ENCODE assay signal across 10 cellular contexts in genomic region chr5:172801184-172801671, GRCh38. TPM values are rescaled to one million over a fixed set of nuclear protein-coding genes. Genes with fewer than 3 reads are reported as not detected.
DNase-seq lines count a peak whose midpoint lies in the region; ATAC-seq, FAIRE-seq and TF ChIP-seq lines count a peak whose summit lies in the region.
"Had no signal": no experiment of that assay in that cellular context is flagged by ENCODE, and none has a peak within 500 bp of the region (broad histone marks: within the 10 kb centered on the region; RNA-seq: fewer than 3 reads in every experiment).

No MANE protein-coding gene starts in this region.

- H3K4me2 ChIP-seq in endothelial cell of umbilical vein (ENCODE audit: insufficient read depth, low read length) = no peak overlapping the region

- H3K79me2 ChIP-seq in endothelial cell of umbilical vein (ENCODE audit: control insufficient read depth, insufficient read depth, low read length) = no peaks in the 10 kb centered on the region

- TF ChIP-seq CTCF in endothelial cell of umbilical vein (IDR thresholded peaks at IDR 0.05; ENCODE audit: extremely low read depth in 1 of 2, insufficient read depth in 1 of 2, low read depth in 1 of 2, low read length in 2 of 2) = no peak

- no peak for ATAC-seq in HG03432 (IDR thresholded peaks at IDR 0.05; ENCODE audit: unreplicated experiment)

- H3K9me1 ChIP-seq in endothelial cell of umbilical vein (replicated peaks; ENCODE audit: control insufficient read depth, extremely low read depth, insufficient read depth, low read length) = no peaks in the 10 kb centered on the region

- H3K27me3 ChIP-seq in MG63 (no peaks in the 10 kb centered on the region), endothelial cell of umbilical vein (ENCODE audit: control insufficient read depth in 2 of 2, insufficient read depth in 2 of 2, low read length in 2 of 2) (no peaks in the 10 kb centered on the region), muscle layer of duodenum (ENCODE audit: low read depth, low read length) (no peaks in the 10 kb centered on the region)
- H3K27me3 ChIP-seq: testis had no signal

- H3K4me1 ChIP-seq in endothelial cell of umbilical vein (ENCODE audit: control insufficient read depth, extremely low read depth, insufficient read depth, low read length) = peaks cover 32% of the 10 kb centered on the region
- H3K4me1 ChIP-seq in muscle layer of duodenum (ENCODE audit: control insufficient read depth in 1 of 2, insufficient read depth in 2 of 2, low read length in 2 of 2) = peaks cover 0 to 8% of the 10 kb centered on the region in 2 donors

- DNase-seq in AG08395 (ENCODE audit: low spot score) (peak; percentile 87), MG63 (peak; percentile 83), endothelial cell of umbilical vein (ENCODE audit: low read depth, low spot score) (no peak), MV-4-11 (lab: John Stamatoyannopoulos, UW) (no peak)
- DNase-seq in activated CD4-positive, alpha-beta T cell treated with anti-CD3 and anti-CD28 coated beads, Interleukin-2, amount 10 ng/mL, durations not matched to agents 24 days and 14 days = no peak
- no peak for DNase-seq in stimulated activated CD4-positive, alpha-beta T cell treated with anti-CD3 and anti-CD28 coated beads, Interleukin-12 subunit alpha, Interleukin-12 subunit beta, amount 100 ng/mL, for 4 hours
- DNase-seq: testis had no signal

- peak; percentile 46 for FAIRE-seq in endothelial cell of umbilical vein (lab: Jason Lieb, UNC)

- no peaks in the 10 kb centered on the region for H3K9me3 Mint-ChIP-seq in activated CD4-positive, alpha-beta T cell treated with anti-CD3 and anti-CD28 coated beads, Interleukin-2, amount 10 ng/mL, durations not matched to agents 24 days and 14 days
- H3K9me3 Mint-ChIP-seq: brain had no signal

- H2AFZ ChIP-seq in endothelial cell of umbilical vein (ENCODE audit: low read depth, low read length) = no peak overlapping the region

- H3K4me1 Mint-ChIP-seq in activated CD4-positive, alpha-beta T cell treated with anti-CD3 and anti-CD28 coated beads, Interleukin-2, amount 10 ng/mL, durations not matched to agents 24 days and 14 days = peaks cover 1% of the 10 kb centered on the region
- H3K4me1 Mint-ChIP-seq: brain had no signal

- no TSS peak for BruUV-seq in endothelial cell of umbilical vein (replicated peaks; lab: Mats Ljungman, UMichigan)

- no peak overlapping the region for H3K27ac Mint-ChIP-seq in activated CD4-positive, alpha-beta T cell treated with anti-CD3 and anti-CD28 coated beads, Interleukin-2, amount 10 ng/mL, durations not matched to agents 24 days and 14 days

- no peak overlapping the region for H3K4me3 ChIP-seq in MG63
- H3K4me3 ChIP-seq in endothelial cell of umbilical vein (replicated peaks in 1 of 3; ENCODE audit: insufficient read depth in 1 of 3, low read depth in 1 of 3, low read length in 3 of 3) = no peak overlapping the region
- no peak overlapping the region for H3K4me3 ChIP-seq in muscle layer of duodenum (ENCODE audit: low read depth in 1 of 2, low read length in 2 of 2)
- H3K4me3 ChIP-seq: testis had no signal

- H3K27ac ChIP-seq in endothelial cell of umbilical vein (ENCODE audit: insufficient read depth, low read depth, low read length) (no peak overlapping the region), muscle layer of duodenum (ENCODE audit: low read length) (peak overlapping the region; percentile 37)
- H3K27ac ChIP-seq: testis had no signal

- POLR2A ChIA-PET in endothelial cell of umbilical vein (lab: Charles Lee) = interaction anchor here (0.6 kb wide), 1 partner anchor 32 kb away, joined by 3 read pairs; no protein-coding TSS in a partner anchor

- intact Hi-C loops in endothelial cell of umbilical vein (cut with micrococcal nuclease) = no loop called here
- intact Hi-C loops in activated CD4-positive, alpha-beta T cell treated with anti-CD3 and anti-CD28 coated beads, Interleukin-2, amount 10 ng/mL, durations not matched to agents 24 days and 14 days (cut with micrococcal nuclease) = no loop called here

- H3K4me3 Mint-ChIP-seq in activated CD4-positive, alpha-beta T cell treated with anti-CD3 and anti-CD28 coated beads, Interleukin-2, amount 10 ng/mL, durations not matched to agents 24 days and 14 days = no peak overlapping the region
- H3K4me3 Mint-ChIP-seq: brain had no signal

- H3K9me3 ChIP-seq in MG63 (no peaks in the 10 kb centered on the region), endothelial cell of umbilical vein (replicated peaks; ENCODE audit: control insufficient read depth, insufficient read depth, low read length) (no peaks in the 10 kb centered on the region), muscle layer of duodenum (ENCODE audit: control insufficient read depth in 1 of 2, low read length in 2 of 2) (no peaks in the 10 kb centered on the region)
- H3K9me3 ChIP-seq: testis had no signal

- H3K36me3 Mint-ChIP-seq in activated CD4-positive, alpha-beta T cell treated with anti-CD3 and anti-CD28 coated beads, Interleukin-2, amount 10 ng/mL, durations not matched to agents 24 days and 14 days (ENCODE audit: low read depth) = no peaks in the 10 kb centered on the region
- H3K36me3 Mint-ChIP-seq: brain had no signal

- H3K36me3 ChIP-seq in MG63 (no peaks in the 10 kb centered on the region; the same call in 1 of the 2 replicates), endothelial cell of umbilical vein (ENCODE audit: control insufficient read depth in 2 of 2, extremely low read depth in 1 of 2, insufficient read depth in 2 of 2, low read length in 2 of 2) (no peaks in the 10 kb centered on the region), muscle layer of duodenum (ENCODE audit: control insufficient read depth in 1 of 2, insufficient read depth in 2 of 2, low read length in 2 of 2) (no peaks in the 10 kb centered on the region)

- dilution Hi-C loops in endothelial cell of umbilical vein (cut with MboI; ENCODE audit: extremely low pct_ligation_motif_present, low sequenced_read_pairs) = no loop called here

- no peaks in the 10 kb centered on the region for H3K27me3 Mint-ChIP-seq in activated CD4-positive, alpha-beta T cell treated with anti-CD3 and anti-CD28 coated beads, Interleukin-2, amount 10 ng/mL, durations not matched to agents 24 days and 14 days

- H3K9ac ChIP-seq in endothelial cell of umbilical vein (replicated peaks; ENCODE audit: extremely low read depth, insufficient read depth, low read length) = no peak overlapping the region

- no peak for TF ChIP-seq POLR2A in endothelial cell of umbilical vein (IDR thresholded peaks at IDR 0.05; ENCODE audit: low read depth, low read length)

- H4K20me1 ChIP-seq in endothelial cell of umbilical vein (replicated peaks; ENCODE audit: control insufficient read depth, extremely low read depth, insufficient read depth, low read length) = no peaks in the 10 kb centered on the region

- CTCF ChIA-PET in endothelial cell of umbilical vein (lab: Charles Lee) = interaction anchor here (1.1 to 2.2 kb wide), 2 partner anchors 29 to 31 kb away, joined by 3 to 6 read pairs; no protein-coding TSS in a partner anchor

TF ChIP-seq in endothelial cell of umbilical vein, 7 proteins besides CTCF, POLR2A, EP300 and RAD21:
- TF ChIP-seq GATA2 (IDR thresholded peaks at IDR 0.05; ENCODE audit: insufficient read depth, insufficient read length, low read depth, low read length) (no peak), FOS (IDR thresholded peaks at IDR 0.05; ENCODE audit: borderline replicate concordance, insufficient read depth, low read length) (peak; percentile 14)

RNA-seq across cellular contexts. Expression of gene DUSP1, which starts 30.2 kb away (rescaled TPM):
- 80.6 and 99.2 TPM in 2 replicates for total RNA-seq in MG63 (2014; rRNA removed; shearing (Covaris generic); ENCODE audit: low replicate concordance)
- total RNA-seq in endothelial cell of umbilical vein = 36.1 and 46.5 TPM in 2 replicates
- 157 and 196 TPM in 2 replicates for polyA plus RNA-seq in endothelial cell of umbilical vein
- 146 and 177 TPM in 2 replicates for polyA plus RNA-seq in endothelial cell of umbilical vein (2011; cell fraction: cytosol; rRNA removed)
- 244 and 322 TPM in 2 replicates for polyA plus RNA-seq in endothelial cell of umbilical vein (2011; cell fraction: nucleus; rRNA removed)
- polyA plus RNA-seq in endothelial cell of umbilical vein (2012) = 129 and 131 TPM in 2 replicates
- polyA minus RNA-seq in endothelial cell of umbilical vein = 107 and 126 TPM in 2 replicates
- polyA minus RNA-seq in endothelial cell of umbilical vein (2011; cell fraction: cytosol; rRNA and poly(A)+ RNA removed) = 130 TPM
- 151 and 252 TPM in 2 replicates for polyA minus RNA-seq in endothelial cell of umbilical vein (2011; cell fraction: nucleus; rRNA and poly(A)+ RNA removed)
- 10.2 and 10.6 TPM in 2 replicates for total RNA-seq in activated CD4-positive, alpha-beta T cell treated with anti-CD3 and anti-CD28 coated beads, Interleukin-2, amount 10 ng/mL, durations not matched to agents 24 days and 14 days

RNA-seq across cellular contexts. Expression of gene ERGIC1, which starts 32.8 kb away (rescaled TPM):
- 65.6 and 98.8 TPM in 2 replicates for total RNA-seq in MG63 (2014; rRNA removed; shearing (Covaris generic); ENCODE audit: low replicate concordance)
- 105 and 118 TPM in 2 replicates for total RNA-seq in endothelial cell of umbilical vein
- 109 and 115 TPM in 2 replicates for polyA plus RNA-seq in endothelial cell of umbilical vein
- polyA plus RNA-seq in endothelial cell of umbilical vein (2011; cell fraction: cytosol; rRNA removed) = 84.9 and 98.4 TPM in 2 replicates
- polyA plus RNA-seq in endothelial cell of umbilical vein (2011; cell fraction: nucleus; rRNA removed) = 63.2 and 75.9 TPM in 2 replicates
- 101 and 105 TPM in 2 replicates for polyA plus RNA-seq in endothelial cell of umbilical vein (2012)
- 189 and 212 TPM in 2 replicates for polyA minus RNA-seq in endothelial cell of umbilical vein
- polyA minus RNA-seq in endothelial cell of umbilical vein (2011; cell fraction: cytosol; rRNA and poly(A)+ RNA removed) = 41.4 TPM
- 62.9 and 76.6 TPM in 2 replicates for polyA minus RNA-seq in endothelial cell of umbilical vein (2011; cell fraction: nucleus; rRNA and poly(A)+ RNA removed)
- total RNA-seq in activated CD4-positive, alpha-beta T cell treated with anti-CD3 and anti-CD28 coated beads, Interleukin-2, amount 10 ng/mL, durations not matched to agents 24 days and 14 days = 47.1 and 47.3 TPM in 2 replicates

Comparison
In these comparisons a context has a peak if more than half of its experiments do, and no peak if none do; other contexts are left out.
1. DNase-seq: peak in AG08395 (single experiment) and MG63 (single experiment); none in endothelial cell of umbilical vein (single experiment), activated CD4-positive, alpha-beta T cell treated with anti-CD3 and anti-CD28 coated beads, Interleukin-2, amount 10 ng/mL, durations not matched to agents 24 days and 14 days (single experiment), MV-4-11 (single experiment) and stimulated activated CD4-positive, alpha-beta T cell treated with anti-CD3 and anti-CD28 coated beads, Interleukin-12 subunit alpha, Interleukin-12 subunit beta, amount 100 ng/mL, for 4 hours (single experiment).